1 cellular context compared by ENCODE assay signal in the genomic region with DNA sequence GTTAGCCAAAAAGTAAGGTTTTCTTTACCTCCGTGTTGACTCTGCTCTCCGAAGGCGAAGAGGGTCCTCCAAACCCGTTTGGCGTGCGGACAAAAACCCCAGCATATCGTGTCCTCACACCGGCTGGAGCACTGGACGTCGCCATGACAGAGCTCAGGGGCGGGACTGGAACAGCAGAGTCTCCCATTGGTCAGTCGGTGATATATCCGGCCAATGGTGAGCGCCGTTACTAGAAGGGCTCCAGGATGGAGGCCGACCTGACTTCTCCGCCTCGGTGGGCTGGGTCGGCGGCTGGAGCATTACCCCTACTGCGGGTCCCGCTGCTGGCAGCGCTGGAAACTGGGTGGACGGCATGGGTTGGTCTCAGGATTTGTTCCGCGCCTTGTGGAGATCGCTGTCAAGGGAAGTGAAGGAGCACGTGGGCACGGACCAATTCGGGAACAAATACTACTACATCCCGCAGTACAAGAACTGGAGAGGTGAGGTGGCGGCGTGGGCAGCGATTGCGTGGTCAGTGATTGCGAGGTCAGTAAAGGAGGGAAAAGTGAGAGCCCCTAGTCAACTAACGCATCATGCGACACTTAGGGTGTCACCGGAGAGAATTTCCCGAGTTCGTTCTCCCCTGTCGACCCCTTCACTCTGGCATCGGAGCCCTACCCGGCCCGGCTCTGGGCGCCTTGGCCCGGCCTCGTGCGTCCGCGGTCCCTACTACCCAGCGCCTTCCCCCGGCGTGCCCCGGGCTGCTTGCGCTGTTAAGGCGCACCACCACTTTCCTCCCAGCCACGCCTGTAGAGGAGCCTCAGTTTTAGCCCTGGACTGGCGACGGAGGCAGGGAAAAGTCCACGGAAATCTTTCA.
TF ChIP-seq lines count a peak whose summit lies in the region.

A gene with protein sequence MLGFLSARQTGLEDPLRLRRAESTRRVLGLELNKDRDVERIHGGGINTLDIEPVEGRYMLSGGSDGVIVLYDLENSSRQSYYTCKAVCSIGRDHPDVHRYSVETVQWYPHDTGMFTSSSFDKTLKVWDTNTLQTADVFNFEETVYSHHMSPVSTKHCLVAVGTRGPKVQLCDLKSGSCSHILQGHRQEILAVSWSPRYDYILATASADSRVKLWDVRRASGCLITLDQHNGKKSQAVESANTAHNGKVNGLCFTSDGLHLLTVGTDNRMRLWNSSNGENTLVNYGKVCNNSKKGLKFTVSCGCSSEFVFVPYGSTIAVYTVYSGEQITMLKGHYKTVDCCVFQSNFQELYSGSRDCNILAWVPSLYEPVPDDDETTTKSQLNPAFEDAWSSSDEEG (minus strand): TSS at position 167 of the 856 bp plus-strand sequence. CDS start 62 bp downstream, at position 105.
A gene with protein sequence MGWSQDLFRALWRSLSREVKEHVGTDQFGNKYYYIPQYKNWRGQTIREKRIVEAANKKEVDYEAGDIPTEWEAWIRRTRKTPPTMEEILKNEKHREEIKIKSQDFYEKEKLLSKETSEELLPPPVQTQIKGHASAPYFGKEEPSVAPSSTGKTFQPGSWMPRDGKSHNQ (plus strand): TSS at position 302 of the 856 bp plus-strand sequence. CDS start 51 bp downstream, at position 353.

TF ChIP-seq in K562, 482 proteins besides CTCF, POLR2A, EP300 and RAD21 (continued from another document):
- TF ChIP-seq, protein P1, sequence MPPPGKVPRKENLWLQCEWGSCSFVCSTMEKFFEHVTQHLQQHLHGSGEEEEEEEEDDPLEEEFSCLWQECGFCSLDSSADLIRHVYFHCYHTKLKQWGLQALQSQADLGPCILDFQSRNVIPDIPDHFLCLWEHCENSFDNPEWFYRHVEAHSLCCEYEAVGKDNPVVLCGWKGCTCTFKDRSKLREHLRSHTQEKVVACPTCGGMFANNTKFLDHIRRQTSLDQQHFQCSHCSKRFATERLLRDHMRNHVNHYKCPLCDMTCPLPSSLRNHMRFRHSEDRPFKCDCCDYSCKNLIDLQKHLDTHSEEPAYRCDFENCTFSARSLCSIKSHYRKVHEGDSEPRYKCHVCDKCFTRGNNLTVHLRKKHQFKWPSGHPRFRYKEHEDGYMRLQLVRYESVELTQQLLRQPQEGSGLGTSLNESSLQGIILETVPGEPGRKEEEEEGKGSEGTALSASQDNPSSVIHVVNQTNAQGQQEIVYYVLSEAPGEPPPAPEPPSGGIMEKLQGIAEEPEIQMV (tag; conservative IDR thresholded peaks at IDR 0.05; ENCODE audit: low read depth) = no peak
- TF ChIP-seq, protein P2, sequence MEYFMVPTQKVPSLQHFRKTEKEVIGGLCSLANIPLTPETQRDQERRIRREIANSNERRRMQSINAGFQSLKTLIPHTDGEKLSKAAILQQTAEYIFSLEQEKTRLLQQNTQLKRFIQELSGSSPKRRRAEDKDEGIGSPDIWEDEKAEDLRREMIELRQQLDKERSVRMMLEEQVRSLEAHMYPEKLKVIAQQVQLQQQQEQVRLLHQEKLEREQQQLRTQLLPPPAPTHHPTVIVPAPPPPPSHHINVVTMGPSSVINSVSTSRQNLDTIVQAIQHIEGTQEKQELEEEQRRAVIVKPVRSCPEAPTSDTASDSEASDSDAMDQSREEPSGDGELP (CRISPR knock-in tag; IDR thresholded peaks at IDR 0.05; ENCODE audit: borderline replicate concordance) = peak; percentile 69
- TF ChIP-seq POLR2AphosphoS2 (IDR thresholded peaks at IDR 0.05; ENCODE audit: low read length) (no peak), PCBP2 (IDR thresholded peaks at IDR 0.05; ENCODE audit: low read depth, low read length, poor library complexity, severe bottlenecking) (no peak), CBX2 (IDR thresholded peaks at IDR 0.05; ENCODE audit: insufficient read depth, low read length, poor library complexity, severe bottlenecking) (no peak), CCAR2 (IDR thresholded peaks at IDR 0.05; ENCODE audit: low read depth, low read length) (no peak), RAD51 (IDR thresholded peaks at IDR 0.05; ENCODE audit: borderline replicate concordance, low read depth) (no peak), ZNF121 (CRISPR knock-in tag; conservative IDR thresholded peaks at IDR 0.05) (no peak), ASH1L (IDR thresholded peaks at IDR 0.05; ENCODE audit: borderline replicate concordance, low read depth, partially characterized antibody) (peak; percentile 78), MED1 (CRISPR knock-in tag; IDR thresholded peaks at IDR 0.05; ENCODE audit: borderline replicate concordance) (no peak), ZNF551 (CRISPR knock-in tag; IDR thresholded peaks at IDR 0.05) (no peak), ZNF12 (CRISPR knock-in tag; IDR thresholded peaks at IDR 0.05) (0 out of 2 replicates have a peak, but pooled peaks have one; percentile 28), ZNF584 (CRISPR knock-in tag; IDR thresholded peaks at IDR 0.05; ENCODE audit: low read depth) (no peak), NCOA4 (IDR thresholded peaks at IDR 0.05; ENCODE audit: partially characterized antibody) (no peak), SNIP1 (IDR thresholded peaks at IDR 0.05; ENCODE audit: low read depth) (no peak), KLF13 (tag; IDR thresholded peaks at IDR 0.05; ENCODE audit: borderline replicate concordance, low read depth) (no peak), POLR3A (IDR thresholded peaks at IDR 0.05; ENCODE audit: borderline replicate concordance, extremely low read depth, insufficient read depth, insufficient read length) (no peak), ZFP30 (CRISPR knock-in tag; IDR thresholded peaks at IDR 0.05; ENCODE audit: borderline replicate concordance) (no peak)
- TF ChIP-seq, protein P3, sequence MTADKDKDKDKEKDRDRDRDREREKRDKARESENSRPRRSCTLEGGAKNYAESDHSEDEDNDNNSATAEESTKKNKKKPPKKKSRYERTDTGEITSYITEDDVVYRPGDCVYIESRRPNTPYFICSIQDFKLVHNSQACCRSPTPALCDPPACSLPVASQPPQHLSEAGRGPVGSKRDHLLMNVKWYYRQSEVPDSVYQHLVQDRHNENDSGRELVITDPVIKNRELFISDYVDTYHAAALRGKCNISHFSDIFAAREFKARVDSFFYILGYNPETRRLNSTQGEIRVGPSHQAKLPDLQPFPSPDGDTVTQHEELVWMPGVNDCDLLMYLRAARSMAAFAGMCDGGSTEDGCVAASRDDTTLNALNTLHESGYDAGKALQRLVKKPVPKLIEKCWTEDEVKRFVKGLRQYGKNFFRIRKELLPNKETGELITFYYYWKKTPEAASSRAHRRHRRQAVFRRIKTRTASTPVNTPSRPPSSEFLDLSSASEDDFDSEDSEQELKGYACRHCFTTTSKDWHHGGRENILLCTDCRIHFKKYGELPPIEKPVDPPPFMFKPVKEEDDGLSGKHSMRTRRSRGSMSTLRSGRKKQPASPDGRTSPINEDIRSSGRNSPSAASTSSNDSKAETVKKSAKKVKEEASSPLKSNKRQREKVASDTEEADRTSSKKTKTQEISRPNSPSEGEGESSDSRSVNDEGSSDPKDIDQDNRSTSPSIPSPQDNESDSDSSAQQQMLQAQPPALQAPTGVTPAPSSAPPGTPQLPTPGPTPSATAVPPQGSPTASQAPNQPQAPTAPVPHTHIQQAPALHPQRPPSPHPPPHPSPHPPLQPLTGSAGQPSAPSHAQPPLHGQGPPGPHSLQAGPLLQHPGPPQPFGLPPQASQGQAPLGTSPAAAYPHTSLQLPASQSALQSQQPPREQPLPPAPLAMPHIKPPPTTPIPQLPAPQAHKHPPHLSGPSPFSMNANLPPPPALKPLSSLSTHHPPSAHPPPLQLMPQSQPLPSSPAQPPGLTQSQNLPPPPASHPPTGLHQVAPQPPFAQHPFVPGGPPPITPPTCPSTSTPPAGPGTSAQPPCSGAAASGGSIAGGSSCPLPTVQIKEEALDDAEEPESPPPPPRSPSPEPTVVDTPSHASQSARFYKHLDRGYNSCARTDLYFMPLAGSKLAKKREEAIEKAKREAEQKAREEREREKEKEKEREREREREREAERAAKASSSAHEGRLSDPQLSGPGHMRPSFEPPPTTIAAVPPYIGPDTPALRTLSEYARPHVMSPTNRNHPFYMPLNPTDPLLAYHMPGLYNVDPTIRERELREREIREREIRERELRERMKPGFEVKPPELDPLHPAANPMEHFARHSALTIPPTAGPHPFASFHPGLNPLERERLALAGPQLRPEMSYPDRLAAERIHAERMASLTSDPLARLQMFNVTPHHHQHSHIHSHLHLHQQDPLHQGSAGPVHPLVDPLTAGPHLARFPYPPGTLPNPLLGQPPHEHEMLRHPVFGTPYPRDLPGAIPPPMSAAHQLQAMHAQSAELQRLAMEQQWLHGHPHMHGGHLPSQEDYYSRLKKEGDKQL (CRISPR knock-in tag; IDR thresholded peaks at IDR 0.05; ENCODE audit: borderline replicate concordance) = no peak
- TF ChIP-seq, protein P4, sequence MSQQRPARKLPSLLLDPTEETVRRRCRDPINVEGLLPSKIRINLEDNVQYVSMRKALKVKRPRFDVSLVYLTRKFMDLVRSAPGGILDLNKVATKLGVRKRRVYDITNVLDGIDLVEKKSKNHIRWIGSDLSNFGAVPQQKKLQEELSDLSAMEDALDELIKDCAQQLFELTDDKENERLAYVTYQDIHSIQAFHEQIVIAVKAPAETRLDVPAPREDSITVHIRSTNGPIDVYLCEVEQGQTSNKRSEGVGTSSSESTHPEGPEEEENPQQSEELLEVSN (IDR thresholded peaks at IDR 0.05; ENCODE audit: borderline replicate concordance in 1 of 2, extremely low read depth in 1 of 2, insufficient read depth in 1 of 2, insufficient read length in 1 of 2, low read depth in 1 of 2, low read length in 1 of 2, poor library complexity in 1 of 2, severe bottlenecking in 1 of 2) = peak; percentile 72 to 83
